Comparison of ENCODE assay signal across 1 cellular context in the genomic region with DNA sequence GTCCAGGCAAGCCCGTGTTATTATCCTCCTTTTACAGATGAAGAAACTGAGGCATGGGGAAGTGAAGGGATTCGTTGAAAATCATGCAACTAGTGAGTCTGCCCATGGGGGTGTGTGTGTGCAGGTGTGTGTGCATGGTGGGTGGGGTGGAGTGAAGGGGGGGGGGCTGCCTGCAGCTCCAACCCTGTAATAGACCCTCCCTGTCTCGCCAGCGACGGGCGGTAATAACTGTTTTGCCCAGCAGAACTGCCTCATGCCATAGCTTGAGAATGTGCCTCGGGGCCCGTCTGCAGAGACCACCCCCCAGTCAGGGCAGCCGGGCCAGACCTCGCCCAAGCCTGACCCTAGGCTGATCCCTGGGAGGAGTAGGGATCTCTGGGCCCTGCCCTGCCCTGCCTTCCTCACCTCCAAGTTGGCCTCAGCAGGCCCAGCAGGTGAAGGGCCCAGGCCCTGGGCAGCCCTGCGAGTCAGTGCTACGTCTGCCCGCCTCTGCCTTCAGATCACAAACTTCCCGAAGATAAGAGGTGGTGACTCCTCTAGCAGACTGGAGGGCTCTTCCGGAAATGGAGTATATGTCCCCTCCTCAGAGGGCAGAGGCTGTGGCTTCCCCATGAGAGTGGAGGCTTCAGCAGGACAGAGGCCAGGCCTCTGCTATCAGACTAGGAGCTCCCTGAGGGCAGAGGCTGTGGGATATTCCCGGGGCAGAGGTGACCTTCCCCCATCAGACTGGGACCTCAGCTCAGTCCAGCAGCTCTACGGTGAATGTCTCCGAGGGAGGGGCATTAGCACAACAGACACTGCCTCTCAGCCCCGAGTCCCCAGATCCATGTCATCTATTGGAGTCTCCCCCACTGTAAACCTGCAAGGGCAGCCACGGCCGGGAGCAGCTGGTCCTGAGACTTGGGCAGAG.
TF ChIP-seq lines count a peak whose summit lies in the region.

No MANE protein-coding gene starts in this region.

TF ChIP-seq in K562, 482 proteins besides CTCF, POLR2A, EP300 and RAD21 (continued from another document):
- TF ChIP-seq, protein P1, sequence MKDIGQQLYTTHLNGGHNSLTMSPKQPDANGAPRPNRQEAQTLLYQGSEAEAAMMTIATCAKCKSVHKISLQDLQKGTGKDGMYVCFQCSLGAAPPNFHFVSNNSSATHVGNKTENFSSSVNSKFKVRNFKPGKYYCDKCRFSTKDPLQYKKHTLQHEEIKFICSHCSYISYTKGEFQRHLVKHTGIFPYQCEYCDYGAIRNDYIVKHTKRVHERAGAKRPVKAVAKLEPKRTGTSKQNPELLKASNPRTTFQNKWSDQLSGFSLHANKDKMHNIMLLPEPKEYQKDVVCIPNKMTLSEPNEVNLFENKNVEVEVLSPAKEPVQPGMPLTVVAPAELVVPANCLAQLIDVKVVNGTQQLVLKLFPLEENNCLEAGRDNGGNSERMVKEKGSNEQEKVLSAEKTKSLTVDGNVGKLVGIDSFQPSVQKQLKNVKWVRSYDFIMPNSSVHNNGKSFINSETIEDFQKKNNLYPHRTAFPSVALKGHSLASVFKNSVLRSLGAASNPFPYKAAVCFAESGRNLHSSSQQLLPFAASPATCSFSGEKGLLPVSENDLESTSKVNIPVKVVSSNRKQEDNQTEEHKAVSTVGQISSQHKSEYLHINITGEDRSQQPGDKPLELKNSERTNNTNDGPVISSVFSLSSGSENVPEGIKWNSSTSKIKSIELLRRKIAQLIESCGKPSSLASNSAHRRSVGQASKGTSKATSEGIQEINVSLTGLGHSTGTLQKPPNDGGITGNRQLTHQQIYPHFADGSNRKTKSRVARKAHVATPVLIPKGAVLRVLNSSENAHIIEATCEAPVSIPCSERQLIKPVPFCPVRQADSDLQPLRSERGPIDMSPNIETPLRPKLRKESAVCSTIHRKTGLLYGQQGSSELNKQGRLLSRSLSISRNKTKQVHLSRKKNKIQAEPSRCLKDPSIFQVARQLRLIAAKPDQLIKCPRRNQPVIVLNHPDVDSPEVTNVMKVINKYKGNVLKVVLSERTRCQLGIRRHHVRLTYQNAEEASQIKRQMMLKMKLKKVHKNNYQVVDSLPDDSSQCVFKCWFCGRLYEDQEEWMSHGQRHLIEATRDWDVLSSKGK (CRISPR knock-in tag; IDR thresholded peaks at IDR 0.05): no peak
- TF ChIP-seq POLR2G (IDR thresholded peaks at IDR 0.05; ENCODE audit: low read depth, low read length) (no peak), NCOR1 (IDR thresholded peaks at IDR 0.05) (no peak), ZNF41 (CRISPR knock-in tag; conservative IDR thresholded peaks at IDR 0.05) (no peak), CBFA2T3 (IDR thresholded peaks at IDR 0.05) (no peak)
